Comparison of ENCODE assay signal across 8 cellular contexts in the genomic region with DNA sequence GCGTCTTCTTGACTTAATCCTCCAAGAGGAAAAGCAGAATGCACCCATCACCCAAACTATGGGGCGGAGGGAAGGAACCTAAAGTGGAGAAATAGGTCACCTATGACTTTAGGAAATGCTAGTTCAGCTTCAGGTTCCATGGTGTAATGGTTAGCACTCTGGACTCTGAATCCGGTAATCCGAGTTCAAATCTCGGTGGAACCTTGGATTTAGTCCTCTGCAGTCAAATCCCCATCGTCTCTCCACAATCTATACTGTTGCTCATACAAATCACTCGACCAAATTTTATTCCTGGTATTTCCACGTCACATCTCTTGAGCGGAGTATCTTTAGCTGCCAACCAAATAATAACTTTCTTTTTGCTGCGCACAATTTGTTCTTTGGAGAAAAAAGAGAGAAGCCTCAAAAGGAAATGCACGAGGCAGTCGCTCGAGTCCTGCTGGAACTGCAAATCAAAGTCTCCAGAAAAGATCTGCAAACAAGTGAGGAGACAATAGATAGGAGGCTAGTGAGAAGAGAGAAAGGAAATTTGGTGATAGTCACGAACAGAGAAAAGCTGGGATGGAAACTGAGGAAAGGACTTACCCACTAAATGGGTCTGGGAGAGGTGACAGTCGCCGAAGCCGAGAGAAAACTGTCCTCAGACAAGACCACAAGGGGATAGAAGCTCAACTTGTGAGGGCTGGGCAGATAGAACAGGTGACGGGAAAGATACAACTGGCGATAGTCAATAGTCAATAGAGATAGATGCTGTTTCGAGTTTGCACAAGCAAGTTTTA. TPM values are rescaled to one million over a fixed set of nuclear protein-coding genes. Genes with fewer than 3 reads are reported as not detected.
A peak's percentile ranks its signal among the peaks of the same experiment; 100 is the strongest.
DNase-seq lines count a peak whose midpoint lies in the region; ATAC-seq and TF ChIP-seq lines count a peak whose summit lies in the region.

No MANE protein-coding gene starts in this region.

- no peak overlapping the region for H3K4me3 Mint-ChIP-seq in activated CD8-positive, alpha-beta T cell treated with anti-CD3 and anti-CD28 coated beads, Interleukin-2, amount 10 ng/mL, durations not matched to agents 7 days and 5 days
- H3K4me3 Mint-ChIP-seq in immature natural killer cell = peak overlapping the region in 1 of 5 donors; percentile 46
- peak overlapping the region in 4 of 10 donors; percentile 6 to 27 (median 20) for H3K4me3 Mint-ChIP-seq in naive thymus-derived CD8-positive, alpha-beta T cell

- peaks cover 16% of the 10 kb centered on the region for H3K36me3 Mint-ChIP-seq in activated CD8-positive, alpha-beta T cell treated with anti-CD3 and anti-CD28 coated beads, Interleukin-2, amount 10 ng/mL, durations not matched to agents 7 days and 5 days (ENCODE audit: low read depth)
- H3K36me3 Mint-ChIP-seq in immature natural killer cell = peaks cover 4 to 16% (median 11%) of the 10 kb centered on the region in 3 donors
- peaks cover 14 to 73% (median 23%) of the 10 kb centered on the region in 3 donors for H3K36me3 Mint-ChIP-seq in naive thymus-derived CD8-positive, alpha-beta T cell

- TF ChIP-seq EP300 in Ishikawa (IDR thresholded peaks at IDR 0.05; ENCODE audit: borderline replicate concordance) = no peak

- CTCF ChIA-PET in activated CD8-positive, alpha-beta T cell treated with anti-CD3 and anti-CD28 coated beads, Interleukin-2, amount 10 ng/mL, durations not matched to agents 7 days and 5 days (lab: Charles Lee) = interaction anchor here (1.0 kb wide), 1 partner anchor 17 kb away, joined by 5 read pairs; the partner anchor contains the start of gene POM121L2

- peaks cover 73% of the 10 kb centered on the region for H3K27me3 Mint-ChIP-seq in activated CD8-positive, alpha-beta T cell treated with anti-CD3 and anti-CD28 coated beads, Interleukin-2, amount 10 ng/mL, durations not matched to agents 7 days and 5 days (ENCODE audit: low read depth)
- peaks cover 52 to 75% (median 75%) of the 10 kb centered on the region in 3 donors for H3K27me3 Mint-ChIP-seq in immature natural killer cell (ENCODE audit: low read depth in 3 of 3)
- peaks cover 67 to 97% (median 84%) of the 10 kb centered on the region in 5 donors for H3K27me3 Mint-ChIP-seq in naive thymus-derived CD8-positive, alpha-beta T cell

- TF ChIP-seq RAD21 in Ishikawa (IDR thresholded peaks at IDR 0.05; ENCODE audit: low read depth) = no peak

- POLR2A ChIA-PET in activated CD8-positive, alpha-beta T cell treated with anti-CD3 and anti-CD28 coated beads, Interleukin-2, amount 10 ng/mL, durations not matched to agents 7 days and 5 days (lab: Charles Lee) = interaction anchor here (0.5 to 0.9 kb wide), 2 partner anchors 10 to 243 kb away, joined by 6 to 7 read pairs; no protein-coding TSS in a partner anchor
- POLR2A ChIA-PET in naive thymus-derived CD8-positive, alpha-beta T cell (lab: Charles Lee) = no interaction called here

- in situ Hi-C loops in Caki2 (cut with HindIII; ENCODE audit: low pct_unique_long_range_greater_than_20kb, low sequenced_read_pairs) = no loop called here

- H3K9me3 Mint-ChIP-seq in activated CD8-positive, alpha-beta T cell treated with anti-CD3 and anti-CD28 coated beads, Interleukin-2, amount 10 ng/mL, durations not matched to agents 7 days and 5 days (ENCODE audit: insufficient read depth) = peaks cover 13% of the 10 kb centered on the region
- H3K9me3 Mint-ChIP-seq in immature natural killer cell = peaks cover 16 to 73% (median 41%) of the 10 kb centered on the region in 6 donors
- peaks cover 8 to 85% (median 50%) of the 10 kb centered on the region in 9 donors for H3K9me3 Mint-ChIP-seq in naive thymus-derived CD8-positive, alpha-beta T cell

- ATAC-seq in activated CD8-positive, alpha-beta T cell treated with anti-CD3 and anti-CD28 coated beads, Interleukin-2, amount 10 ng/mL, durations not matched to agents 7 days and 5 days = no peak
- no peak for ATAC-seq in naive thymus-derived CD8-positive, alpha-beta T cell
- ATAC-seq in GM21381 (IDR thresholded peaks at IDR 0.05; ENCODE audit: unreplicated experiment) (no peak), HG03565 (IDR thresholded peaks at IDR 0.05; ENCODE audit: unreplicated experiment) (no peak)

- H3K4me1 Mint-ChIP-seq in activated CD8-positive, alpha-beta T cell treated with anti-CD3 and anti-CD28 coated beads, Interleukin-2, amount 10 ng/mL, durations not matched to agents 7 days and 5 days (ENCODE audit: low read depth) = peaks cover 10% of the 10 kb centered on the region
- H3K4me1 Mint-ChIP-seq in immature natural killer cell = no peaks in the 10 kb centered on the region
- H3K4me1 Mint-ChIP-seq in naive thymus-derived CD8-positive, alpha-beta T cell = peaks cover 0 to 4% (median 1%) of the 10 kb centered on the region in 4 donors

- DNase-seq in Caki2 (ENCODE audit: low read depth) (peak; percentile 84), kidney glomerular epithelial cell (lab: John Stamatoyannopoulos, UW) (peak; percentile 65), immature natural killer cell (no peak)
- no peak for DNase-seq in activated CD8-positive, alpha-beta T cell treated with anti-CD3 and anti-CD28 coated beads, Interleukin-2, amount 10 ng/mL, durations not matched to agents 7 days and 5 days
- no peak for DNase-seq in naive thymus-derived CD8-positive, alpha-beta T cell

- peak overlapping the region; percentile 4 for H3K27ac Mint-ChIP-seq in activated CD8-positive, alpha-beta T cell treated with anti-CD3 and anti-CD28 coated beads, Interleukin-2, amount 10 ng/mL, durations not matched to agents 7 days and 5 days
- H3K27ac Mint-ChIP-seq in immature natural killer cell = no peak overlapping the region
- peak overlapping the region in 2 of 10 donors; percentile 43 to 63 for H3K27ac Mint-ChIP-seq in naive thymus-derived CD8-positive, alpha-beta T cell

TF ChIP-seq in Ishikawa, 13 proteins besides CTCF, POLR2A, EP300 and RAD21:
- TF ChIP-seq YY1 (IDR thresholded peaks at IDR 0.05; ENCODE audit: low read depth) (0 out of 2 replicates have a peak, but pooled peaks have one; percentile 22), TEAD4 (IDR thresholded peaks at IDR 0.05) (peak; percentile 93), ZBTB7A (IDR thresholded peaks at IDR 0.05; ENCODE audit: low read depth) (no peak)

RNA-seq across cellular contexts. Expression of gene POM121L2, which starts 16.6 kb away (rescaled TPM):
- total RNA-seq in Caki2 (2014; rRNA removed; shearing (Covaris generic); ENCODE audit: low replicate concordance) = not detected in 2 replicates
- total RNA-seq in activated CD8-positive, alpha-beta T cell treated with anti-CD3 and anti-CD28 coated beads, Interleukin-2, amount 10 ng/mL, durations not matched to agents 7 days and 5 days = not detected
- not detected for polyA plus RNA-seq in immature natural killer cell
- not detected for total RNA-seq in naive thymus-derived CD8-positive, alpha-beta T cell
- polyA plus RNA-seq in naive thymus-derived CD8-positive, alpha-beta T cell = not detected

RNA-seq across cellular contexts. Expression of gene PRSS16, which starts 48.0 kb away (rescaled TPM):
- 10.7 and 14.3 TPM in 2 replicates for total RNA-seq in Caki2 (2014; rRNA removed; shearing (Covaris generic); ENCODE audit: low replicate concordance)
- total RNA-seq in activated CD8-positive, alpha-beta T cell treated with anti-CD3 and anti-CD28 coated beads, Interleukin-2, amount 10 ng/mL, durations not matched to agents 7 days and 5 days = under 1 TPM; 0.81 to 0.82 TPM
- polyA plus RNA-seq in immature natural killer cell = under 1 TPM in 1 of 3 donors, not detected in 2; 0.39 TPM
- under 1 TPM in 1 of 2 experiments, not detected in 1; 0.25 TPM for total RNA-seq in naive thymus-derived CD8-positive, alpha-beta T cell
- 1 to 10 TPM in 1 of 3 donors, under 1 TPM in 1, not detected in 1; 0.57 to 1.0 TPM for polyA plus RNA-seq in naive thymus-derived CD8-positive, alpha-beta T cell

Comparison
In these comparisons a context has a peak if more than half of its experiments do, and no peak if none do; other contexts are left out.
1. DNase-seq: peak in Caki2 (single experiment) and kidney glomerular epithelial cell (single experiment); none in activated CD8-positive, alpha-beta T cell treated with anti-CD3 and anti-CD28 coated beads, Interleukin-2, amount 10 ng/mL, durations not matched to agents 7 days and 5 days (single experiment), immature natural killer cell (0 of 3) and naive thymus-derived CD8-positive, alpha-beta T cell (0 of 10).